Comparison of ENCODE assay signal across 8 cellular contexts in the genomic region with DNA sequence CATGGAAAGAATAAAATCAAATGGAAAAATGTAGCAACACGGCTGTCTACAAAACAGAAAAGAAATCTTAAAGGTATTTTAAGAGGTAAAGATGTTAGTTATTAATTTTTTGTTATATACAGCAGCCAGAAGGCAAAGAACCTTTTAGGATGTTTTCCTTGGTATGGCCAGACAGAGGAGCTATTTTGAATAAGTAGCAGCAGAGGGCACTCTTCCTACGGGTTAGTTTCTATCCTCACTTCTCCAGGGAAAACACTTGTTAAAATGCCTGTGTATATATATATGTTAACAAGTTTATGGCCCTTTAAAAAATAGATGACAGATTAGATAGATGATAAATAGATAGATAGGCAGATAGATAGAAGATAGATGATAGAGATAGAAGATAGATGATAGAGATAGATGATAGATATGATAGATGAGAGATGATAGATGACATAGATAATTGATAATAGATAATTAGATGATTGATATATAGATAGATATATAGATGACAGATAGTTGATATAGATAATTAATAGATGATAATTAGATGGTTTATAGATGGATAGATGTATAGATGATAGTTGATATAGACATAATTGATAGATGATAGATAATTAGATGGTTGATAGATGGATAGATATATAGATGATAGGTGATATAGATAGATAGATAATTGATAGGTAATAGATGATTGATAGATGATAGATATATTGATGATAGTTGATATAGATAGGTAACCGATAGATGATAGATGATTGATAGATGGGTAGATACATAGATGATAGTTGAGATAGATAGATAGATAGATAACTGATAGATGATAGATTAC. TPM values are rescaled to one million over a fixed set of nuclear protein-coding genes. Genes with fewer than 3 reads are reported as not detected.
A peak's percentile ranks its signal among the peaks of the same experiment; 100 is the strongest.
DNase-seq lines count a peak whose midpoint lies in the region; ATAC-seq and TF ChIP-seq lines count a peak whose summit lies in the region.

No MANE protein-coding gene starts in this region.

- H3K27me3 Mint-ChIP-seq in activated CD4-positive, alpha-beta memory T cell treated with anti-CD3 and anti-CD28 coated beads for 36 hours, result no peaks in the 10 kb centered on the region

- no peak overlapping the region for H2AFZ ChIP-seq in DND-41 (ENCODE audit: low read depth, low read length)

- TF ChIP-seq POLR2A in gastrocnemius medialis (IDR thresholded peaks at IDR 0.05), result no peak

- H3K4me1 ChIP-seq in DND-41 (ENCODE audit: insufficient read depth, low read length) (no peaks in the 10 kb centered on the region), foreskin keratinocyte (no peaks in the 10 kb centered on the region), gastrocnemius medialis (no peaks in the 10 kb centered on the region)

- intact Hi-C loops in gastrocnemius medialis (cut with DNase I; ENCODE audit: low total_unique reads), result loop anchor here (1.0 to 10.0 kb wide), 3 partner anchors 59 to 173 kb away; a partner anchor contains a TSS
- intact Hi-C loops in activated CD4-positive, alpha-beta memory T cell treated with anti-CD3 and anti-CD28 coated beads for 36 hours (cut with micrococcal nuclease), result loop anchor here (1.0 to 5.0 kb wide), 2 partner anchors 173 to 314 kb away; no protein-coding TSS in a partner anchor

- no peak overlapping the region for H3K27ac Mint-ChIP-seq in activated CD4-positive, alpha-beta memory T cell treated with anti-CD3 and anti-CD28 coated beads for 36 hours

- peak; percentile 55 for TF ChIP-seq CTCF in DND-41 (IDR thresholded peaks at IDR 0.05; ENCODE audit: borderline replicate concordance, extremely low read depth, low read length, poor library complexity, severe bottlenecking)
- peak; percentile 74 for TF ChIP-seq CTCF in foreskin keratinocyte (conservative IDR thresholded peaks at IDR 0.05)
- TF ChIP-seq CTCF in gastrocnemius medialis (IDR thresholded peaks at IDR 0.05 in 4 of 5, conservative IDR thresholded peaks at IDR 0.05 in 1 of 5), result peak in 4 of 5 experiments; percentile 27 to 66 (median 50)

- no peaks in the 10 kb centered on the region for H3K79me2 ChIP-seq in DND-41 (ENCODE audit: insufficient read depth, low read length)

- H3K9ac ChIP-seq in DND-41 (ENCODE audit: low read depth, low read length) (no peak overlapping the region), SK-N-MC (ENCODE audit: insufficient read length) (no peak overlapping the region)

- H3K36me3 Mint-ChIP-seq in activated CD4-positive, alpha-beta memory T cell treated with anti-CD3 and anti-CD28 coated beads for 36 hours, result no peaks in the 10 kb centered on the region

- H3K27ac ChIP-seq in DND-41 (ENCODE audit: low read length) (no peak overlapping the region), SK-N-MC (no peak overlapping the region), foreskin keratinocyte (no peak overlapping the region), gastrocnemius medialis (no peak overlapping the region)

- no peaks in the 10 kb centered on the region for H3K4me1 Mint-ChIP-seq in activated CD4-positive, alpha-beta memory T cell treated with anti-CD3 and anti-CD28 coated beads for 36 hours (ENCODE audit: low read depth)

- H3K27me3 ChIP-seq in DND-41 (ENCODE audit: insufficient read depth, low read length, poor library complexity) (peaks cover 3% of the 10 kb centered on the region), foreskin keratinocyte (peaks cover 7% of the 10 kb centered on the region), gastrocnemius medialis (no peaks in the 10 kb centered on the region)

- H3K4me3 ChIP-seq in DND-41 (ENCODE audit: low read depth in 1 of 2, low read length in 2 of 2), result no peak overlapping the region
- H3K4me3 ChIP-seq in SK-N-MC, result no peak overlapping the region
- H3K4me3 ChIP-seq in gastrocnemius medialis, result no peak overlapping the region

- no peaks in the 10 kb centered on the region for H4K20me1 ChIP-seq in DND-41 (ENCODE audit: insufficient read depth, low read length)

- no peaks in the 10 kb centered on the region for H3K36me3 ChIP-seq in DND-41 (ENCODE audit: insufficient read depth, low read length)
- no peaks in the 10 kb centered on the region for H3K36me3 ChIP-seq in SK-N-MC (ENCODE audit: insufficient read depth, low read length)
- H3K36me3 ChIP-seq in gastrocnemius medialis, result no peaks in the 10 kb centered on the region

- H3K9me3 ChIP-seq in DND-41 (ENCODE audit: insufficient read depth, low read length, severe bottlenecking) (no peaks in the 10 kb centered on the region), SK-N-MC (ENCODE audit: low read depth, low read length) (no peaks in the 10 kb centered on the region), gastrocnemius medialis (no peaks in the 10 kb centered on the region)

- POLR2A ChIA-PET in activated CD4-positive, alpha-beta memory T cell treated with anti-CD3 and anti-CD28 coated beads for 36 hours (lab: Charles Lee), result no interaction called here

- ATAC-seq in DND-41 (ENCODE audit: insufficient read depth, low read depth) (0 out of 3 replicates have a peak, but pooled peaks have one; percentile 49), foreskin keratinocyte (peak; percentile 67), gastrocnemius medialis (peak; percentile 82 to 93), GM19452 (IDR thresholded peaks at IDR 0.05; ENCODE audit: unreplicated experiment) (no peak)

- in situ Hi-C loops in gastrocnemius medialis (cut with MboI; ENCODE audit: low sequenced_read_pairs in 4 of 4), result loop anchor here in 1 of 4 donors (5.0 kb wide), 1 partner anchor 174 kb away; no protein-coding TSS in a partner anchor

- H3K4me3 Mint-ChIP-seq in activated CD4-positive, alpha-beta memory T cell treated with anti-CD3 and anti-CD28 coated beads for 36 hours, result no peak overlapping the region

- DNase-seq in DND-41, result no peak
- DNase-seq in NCI-H1092 (lab: John Stamatoyannopoulos, UW), result peak; percentile 31
- DNase-seq in SK-N-MC (ENCODE audit: low read depth, low spot score), result peak; percentile 12
- peak in 1 of 2 donors; percentile 42 for DNase-seq in foreskin keratinocyte
- DNase-seq in gastrocnemius medialis, result no peak
- DNase-seq in activated CD4-positive, alpha-beta memory T cell treated with anti-CD3 and anti-CD28 coated beads for 36 hours, result no peak
- no peak for DNase-seq in stimulated activated CD8-positive, alpha-beta memory T cell treated with anti-CD3 and anti-CD28 coated beads, Interleukin-4, amount 100 ng/mL, for 48 hours

- CTCF ChIA-PET in activated CD4-positive, alpha-beta memory T cell treated with anti-CD3 and anti-CD28 coated beads for 36 hours (lab: Charles Lee), result interaction anchor here (0.6 to 2.1 kb wide), 4 partner anchors 94 to 315 kb away, joined by 3 to 8 read pairs (median 4); no protein-coding TSS in a partner anchor

- no peak overlapping the region for H3K4me2 ChIP-seq in DND-41 (ENCODE audit: insufficient read depth, low read length)

- H3K9me3 Mint-ChIP-seq in activated CD4-positive, alpha-beta memory T cell treated with anti-CD3 and anti-CD28 coated beads for 36 hours, result no peaks in the 10 kb centered on the region

RNA-seq across cellular contexts. Expression of a gene that starts 57.8 kb away (rescaled TPM):
- 0.41 and 0.63 TPM in 2 replicates for total RNA-seq in foreskin keratinocyte
- 0.31 and 0.50 TPM in 2 replicates for polyA plus RNA-seq in foreskin keratinocyte
- total RNA-seq in gastrocnemius medialis, result 1 to 10 TPM; 4.2 to 9.9 (median 8.3) TPM
- not detected for total RNA-seq in activated CD4-positive, alpha-beta memory T cell treated with anti-CD3 and anti-CD28 coated beads for 36 hours

Comparison
In these comparisons a context has a peak if more than half of its experiments do, and no peak if none do; other contexts are left out.
1. DNase-seq: peak in NCI-H1092 (single experiment) and SK-N-MC (single experiment); none in DND-41 (single experiment), gastrocnemius medialis (0 of 2), activated CD4-positive, alpha-beta memory T cell treated with anti-CD3 and anti-CD28 coated beads for 36 hours (single experiment) and stimulated activated CD8-positive, alpha-beta memory T cell treated with anti-CD3 and anti-CD28 coated beads, Interleukin-4, amount 100 ng/mL, for 48 hours (single experiment).
2. Peak in every context shown above with its lines, with median percentiles within 50 percentile points of each other: CTCF ChIP-seq.